Comparison of ENCODE assay signal across 7 cellular contexts in the genomic region with DNA sequence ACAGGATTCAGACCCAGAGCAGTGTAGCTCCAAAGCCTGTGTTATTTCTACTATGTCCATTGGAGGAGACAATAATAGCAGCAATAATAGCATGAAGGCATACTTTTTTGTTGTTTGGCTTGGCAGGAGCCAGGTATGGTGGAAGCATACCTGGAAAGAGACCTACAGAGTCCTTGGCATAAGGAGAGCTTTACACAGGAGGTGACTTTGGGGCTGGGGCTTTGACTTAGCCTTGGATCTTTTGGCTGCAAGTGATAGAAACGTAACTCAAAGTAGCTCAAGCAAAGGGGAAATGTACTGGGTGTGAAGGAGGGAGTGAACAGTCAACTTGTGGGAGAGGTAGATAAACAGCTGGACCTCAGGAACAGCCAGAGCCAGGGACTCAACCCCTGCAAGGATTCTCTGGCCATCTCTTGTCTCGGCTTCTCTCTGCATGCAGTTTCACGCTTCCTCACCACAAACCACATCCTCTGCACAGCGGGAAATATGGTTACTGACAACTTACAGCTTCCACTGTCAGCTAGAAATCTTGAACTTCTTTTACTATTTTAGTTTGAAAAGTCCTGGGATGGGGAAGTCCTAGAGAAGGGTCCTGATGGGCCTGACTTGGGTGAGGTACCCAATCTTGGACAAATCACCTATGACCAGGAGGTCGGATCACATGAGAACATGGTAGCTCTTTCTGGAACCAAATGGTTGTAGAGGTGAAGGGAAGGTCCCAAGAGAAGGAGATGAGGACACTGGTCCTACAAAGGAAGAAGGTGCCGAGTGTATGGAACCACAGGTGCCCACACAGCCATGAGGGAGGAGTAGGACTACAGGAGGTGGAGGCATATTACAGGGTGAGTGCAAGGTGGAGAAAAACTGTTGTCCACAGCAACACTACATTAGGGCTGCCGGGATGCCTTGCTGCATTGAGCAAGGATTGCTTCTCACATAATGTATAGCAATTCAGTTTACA. TPM values are rescaled to one million over a fixed set of nuclear protein-coding genes. Genes with fewer than 3 reads are reported as not detected.
A peak's percentile ranks its signal among the peaks of the same experiment; 100 is the strongest.
DNase-seq lines count a peak whose midpoint lies in the region; ATAC-seq lines count a peak whose summit lies in the region.

No MANE protein-coding gene starts in this region.

- H3K9me3 ChIP-seq in mononuclear cell (ENCODE audit: low read depth, low read length) = no peaks in the 10 kb centered on the region

- peak overlapping the region; percentile 11 for H3K4me3 ChIP-seq in mononuclear cell (ENCODE audit: low read length)

- peaks cover under 1% of the 10 kb centered on the region for H3K27me3 ChIP-seq in mononuclear cell (ENCODE audit: insufficient read depth, low read length)

- H3K4me1 ChIP-seq in mononuclear cell (ENCODE audit: insufficient read depth, low read length) = peaks cover 70% of the 10 kb centered on the region

- ATAC-seq in GM19035 (IDR thresholded peaks at IDR 0.05; ENCODE audit: unreplicated experiment) = peak; percentile 83
- peak; percentile 76 for ATAC-seq in HG03108 (IDR thresholded peaks at IDR 0.05; ENCODE audit: unreplicated experiment)
- ATAC-seq in stimulated activated naive CD8-positive, alpha-beta T cell treated with anti-CD3 and anti-CD28 coated beads, Interleukin-15, Interleukin-2, amounts not matched to agents 100 U/mL and 50 U/mL, for 24 hours = peak; percentile 53

- H3K27ac ChIP-seq in angular gyrus (ENCODE audit: low read depth, low read length) = peak overlapping the region; percentile 41

- DNase-seq in SW480 (ENCODE audit: low spot score) (peak; percentile 33), NCI-H2029 (lab: John Stamatoyannopoulos, UW) (no peak)
- DNase-seq in stimulated activated naive CD8-positive, alpha-beta T cell treated with anti-CD3 and anti-CD28 coated beads, Interleukin-15, Interleukin-2, amounts not matched to agents 100 U/mL and 50 U/mL, for 24 hours = peak; percentile 75

RNA-seq across cellular contexts. Expression of a gene that starts 47.0 kb away (rescaled TPM):
- 31.3 TPM for total RNA-seq in mononuclear cell
